In genomic region chr1:30146448-30146847, GRCh38 we compare ENCODE assay signal across 26 cellular contexts.
"Had no signal": no experiment of that assay in that cellular context is flagged by ENCODE, and none has a peak within 500 bp of the region (broad histone marks: within the 10 kb centered on the region; RNA-seq: fewer than 3 reads in every experiment).

No MANE protein-coding gene starts in this region.

- H3K4me2 ChIP-seq: neural progenitor cell had no signal

- H3K27ac ChIP-seq: esophagus squamous epithelium, heart right ventricle, lower lobe of right lung, neural progenitor cell, ovary, psoas muscle, skin epidermis, spleen, testis, tibial nerve, vagina had no signal

- H3K36me3 ChIP-seq: esophagus squamous epithelium, heart right ventricle, lower lobe of right lung, neural progenitor cell, ovary, spleen, tibial nerve, vagina had no signal

- H3K4me3 Mint-ChIP-seq: natural killer cell; neural progenitor cell; stimulated activated memory B cell treated with anti-CD40 and anti-IgM and Interleukin-4, amounts not matched to agents 10 μg/mL and 1 μg/mL and 100 μg/mL, for 72 hours had no signal

- H3K27me3 ChIP-seq: neural progenitor cell, ovary, testis, tibial nerve, vagina had no signal

- H3K4me1 ChIP-seq: esophagus squamous epithelium, heart right ventricle, lower lobe of right lung, neural progenitor cell, psoas muscle, spleen, testis, tibial nerve, vagina had no signal

- H3K4me3 ChIP-seq: esophagus squamous epithelium, heart right ventricle, lower lobe of right lung, neural progenitor cell, ovary, psoas muscle, skin epidermis, spleen, testis, tibial nerve, vagina had no signal

- H3K36me3 Mint-ChIP-seq: natural killer cell; neural progenitor cell; stimulated activated memory B cell treated with anti-CD40 and anti-IgM and Interleukin-4, amounts not matched to agents 10 μg/mL and 1 μg/mL and 100 μg/mL, for 72 hours had no signal

- H3K9me3 ChIP-seq: esophagus squamous epithelium, ovary, psoas muscle, testis, vagina had no signal

- ATAC-seq: heart right ventricle; left colon; left ventricle myocardium superior; natural killer cell; psoas muscle; right cardiac atrium; stimulated activated memory B cell treated with anti-CD40 and anti-IgM and Interleukin-4, amounts not matched to agents 10 μg/mL and 1 μg/mL and 100 μg/mL, for 72 hours; stimulated activated naive CD8-positive, alpha-beta T cell treated with anti-CD3 and anti-CD28 coated beads, Interleukin-15, Interleukin-2, amounts not matched to agents 100 U/mL and 50 U/mL, for 24 hours had no signal

- H3K9ac ChIP-seq: neural progenitor cell had no signal

- DNase-seq: cerebellar nuclear complex; effector memory CD4-positive, alpha-beta T cell; esophagus squamous epithelium; foreskin melanocyte; glutamatergic neuron; heart right ventricle; hippocampal formation; kidney glomerular epithelial cell; left colon; left ventricle myocardium superior; lower lobe of right lung; natural killer cell; ovary; posterior cingulate gyrus; psoas muscle; right cardiac atrium; spleen; stimulated activated CD4-positive, alpha-beta T cell treated with anti-CD3 and anti-CD28 coated beads, Interleukin-4, amount 100 ng/mL, for 4 hours; stimulated activated naive CD8-positive, alpha-beta T cell treated with anti-CD3 and anti-CD28 coated beads, Interleukin-15, Interleukin-2, amounts not matched to agents 100 U/mL and 50 U/mL, for 24 hours; substantia nigra; testis had no signal

- H3K27ac Mint-ChIP-seq: natural killer cell; neural progenitor cell; stimulated activated memory B cell treated with anti-CD40 and anti-IgM and Interleukin-4, amounts not matched to agents 10 μg/mL and 1 μg/mL and 100 μg/mL, for 72 hours had no signal

- H3K4me1 Mint-ChIP-seq: neural progenitor cell; stimulated activated memory B cell treated with anti-CD40 and anti-IgM and Interleukin-4, amounts not matched to agents 10 μg/mL and 1 μg/mL and 100 μg/mL, for 72 hours had no signal
